ENCODE assay signal across 1 cellular context in the genomic region with DNA sequence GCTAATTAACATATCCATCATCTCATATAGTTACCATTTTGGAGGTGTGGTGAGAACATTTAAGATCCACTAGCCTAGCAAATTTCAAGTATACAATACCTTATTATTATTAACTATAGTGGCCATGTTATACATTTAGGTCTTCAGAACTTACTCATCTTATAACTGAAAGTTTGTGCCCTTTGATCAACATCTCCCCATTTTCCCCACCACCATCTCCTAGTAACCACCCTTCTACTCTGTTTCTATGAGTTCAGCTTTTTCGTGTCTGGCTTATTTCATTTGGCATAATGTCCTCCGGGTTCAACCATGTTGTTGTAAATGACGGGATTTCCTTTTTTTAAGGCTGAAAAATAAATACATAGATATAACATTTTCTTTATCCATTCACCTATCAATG.
A peak's percentile ranks its signal among the peaks of the same experiment; 100 is the strongest.
TF ChIP-seq lines count a peak whose summit lies in the region.

No MANE protein-coding gene starts in this region.

TF ChIP-seq in GM12878, 131 proteins besides CTCF, POLR2A, EP300 and RAD21:
- TF ChIP-seq TCF7 (IDR thresholded peaks at IDR 0.05; ENCODE audit: borderline replicate concordance) (peak; percentile 74; the same call in 1 of the 2 replicates), SMAD1 (IDR thresholded peaks at IDR 0.05; ENCODE audit: low read depth, partially characterized antibody) (no peak), MEF2A (IDR thresholded peaks at IDR 0.05; ENCODE audit: insufficient read depth, low read depth, low read length) (no peak), SUPT20H (IDR thresholded peaks at IDR 0.05; ENCODE audit: borderline replicate concordance, control insufficient read depth, low read depth, low read length) (no peak), YBX1 (IDR thresholded peaks at IDR 0.05) (no peak), SMAD5 (IDR thresholded peaks at IDR 0.05; ENCODE audit: low read depth) (no peak), ZBTB33 (IDR thresholded peaks at IDR 0.05) (no peak), JUNB (IDR thresholded peaks at IDR 0.05) (peak; percentile 36), ZNF274 (IDR thresholded peaks at IDR 0.05; ENCODE audit: insufficient read depth, insufficient read length) (no peak), IRF4 (IDR thresholded peaks at IDR 0.05; ENCODE audit: low read depth, low read length) (0 out of 2 replicates have a peak, but pooled peaks have one; percentile 11), RUNX3 (IDR thresholded peaks at IDR 0.05; ENCODE audit: low read length) (peak; percentile 50)
